In the genomic region with DNA sequence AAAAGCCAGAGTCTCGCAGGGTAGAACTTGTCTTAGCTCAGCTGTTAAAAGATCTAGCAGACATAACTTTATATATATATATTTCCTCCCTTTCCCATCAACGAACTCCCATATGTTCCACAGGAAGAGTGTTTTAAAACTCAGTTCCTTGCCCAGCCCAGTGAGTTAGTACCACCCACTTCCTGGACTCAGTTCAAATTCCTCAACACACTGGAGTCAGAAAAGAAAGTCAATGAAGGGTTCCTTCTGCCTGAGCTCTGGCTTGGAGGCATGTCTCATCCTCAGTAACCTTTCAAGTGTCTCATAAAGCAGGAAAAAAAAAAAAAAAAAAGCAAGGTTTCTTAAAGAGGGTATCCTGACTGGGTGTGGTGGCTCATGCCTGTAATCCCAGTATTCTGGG, we compare ENCODE assay signal across 11 cellular contexts. TPM values are rescaled to one million over a fixed set of nuclear protein-coding genes. Genes with fewer than 3 reads are reported as not detected.
DNase-seq lines count a peak whose midpoint lies in the region; ATAC-seq, FAIRE-seq and TF ChIP-seq lines count a peak whose summit lies in the region.
"Had no signal": no experiment of that assay in that cellular context is flagged by ENCODE, and none has a peak within 500 bp of the region (broad histone marks: within the 10 kb centered on the region; RNA-seq: fewer than 3 reads in every experiment).

No MANE protein-coding gene starts in this region.

- no peaks in the 10 kb centered on the region for H3K27me3 ChIP-seq in stomach

- no peak for ATAC-seq in activated naive CD8-positive, alpha-beta T cell treated with anti-CD3 and anti-CD28 coated beads, Interleukin-2, amount 10 ng/mL, durations not matched to agents 7 days and 5 days (ENCODE audit: low read depth)
- peak; percentile 63 for ATAC-seq in left ventricle myocardium superior

- H3K27ac ChIP-seq in stomach (peak overlapping the region in 3 of 5 donors; percentile 61 to 97 (median 70)), kidney (ENCODE audit: low read depth in 2 of 2, low read length in 2 of 2) (no peak overlapping the region)

- H3K27ac Mint-ChIP-seq in activated CD4-positive, alpha-beta T cell treated with anti-CD3 and anti-CD28 coated beads, Interleukin-2, amount 10 ng/mL, durations not matched to agents 7 days and 5 days: peak overlapping the region; percentile 34
- peak overlapping the region; percentile 75 for H3K27ac Mint-ChIP-seq in activated naive CD8-positive, alpha-beta T cell treated with anti-CD3 and anti-CD28 coated beads, Interleukin-2, amount 10 ng/mL, durations not matched to agents 7 days and 5 days

- H3K4me3 ChIP-seq in stomach (no peak overlapping the region), kidney (ENCODE audit: low read length in 2 of 2) (no peak overlapping the region)

- no peak overlapping the region for H3K4me3 Mint-ChIP-seq in activated CD4-positive, alpha-beta T cell treated with anti-CD3 and anti-CD28 coated beads, Interleukin-2, amount 10 ng/mL, durations not matched to agents 7 days and 5 days
- peak overlapping the region; percentile 56 for H3K4me3 Mint-ChIP-seq in activated naive CD8-positive, alpha-beta T cell treated with anti-CD3 and anti-CD28 coated beads, Interleukin-2, amount 10 ng/mL, durations not matched to agents 7 days and 5 days

- no peak for TF ChIP-seq EP300 in stomach (IDR thresholded peaks at IDR 0.05)

- H3K4me1 Mint-ChIP-seq in activated CD4-positive, alpha-beta T cell treated with anti-CD3 and anti-CD28 coated beads, Interleukin-2, amount 10 ng/mL, durations not matched to agents 7 days and 5 days: peaks cover 77% of the 10 kb centered on the region
- H3K4me1 Mint-ChIP-seq in activated naive CD8-positive, alpha-beta T cell treated with anti-CD3 and anti-CD28 coated beads, Interleukin-2, amount 10 ng/mL, durations not matched to agents 7 days and 5 days: peaks cover 56% of the 10 kb centered on the region

- POLR2A ChIA-PET in activated CD4-positive, alpha-beta T cell treated with anti-CD3 and anti-CD28 coated beads, Interleukin-2, amount 10 ng/mL, durations not matched to agents 7 days and 5 days (lab: Charles Lee): interaction anchor here (0.6 kb wide), 1 partner anchor 565 kb away, joined by 8 read pairs; no protein-coding TSS in a partner anchor
- POLR2A ChIA-PET in activated naive CD8-positive, alpha-beta T cell treated with anti-CD3 and anti-CD28 coated beads, Interleukin-2, amount 10 ng/mL, durations not matched to agents 7 days and 5 days (lab: Charles Lee): interaction anchor here (1.2 to 5.6 kb wide), 2 partner anchors 10 to 18 kb away, joined by 4 to 28 read pairs; no protein-coding TSS in a partner anchor

- TF ChIP-seq CTCF in stomach (IDR thresholded peaks at IDR 0.05) (no peak), kidney (IDR thresholded peaks at IDR 0.05; ENCODE audit: borderline replicate concordance, extremely low read depth, insufficient read depth) (no peak)

- H3K4me1 ChIP-seq in stomach: peaks cover 56 to 61% (median 59%) of the 10 kb centered on the region in 4 donors
- peaks cover 32 to 34% of the 10 kb centered on the region in 2 donors for H3K4me1 ChIP-seq in kidney (ENCODE audit: control insufficient read depth in 1 of 2, insufficient read depth in 1 of 2, low read depth in 1 of 2, low read length in 2 of 2)

- no peak for DNase-seq in activated CD4-positive, alpha-beta T cell treated with anti-CD3 and anti-CD28 coated beads, Interleukin-2, amount 10 ng/mL, durations not matched to agents 7 days and 5 days
- DNase-seq in activated CD4-positive, alpha-beta T cell treated with anti-CD3 and anti-CD28 coated beads, Interleukin-2, amount 50 U/mL, for 1 hour: no peak
- no peak for DNase-seq in activated naive CD8-positive, alpha-beta T cell treated with anti-CD3 and anti-CD28 coated beads, Interleukin-2, amount 10 ng/mL, durations not matched to agents 7 days and 5 days
- DNase-seq in left ventricle myocardium superior (no peak), stomach (no peak), SKM-1 (lab: John Stamatoyannopoulos, UW; ENCODE audit: unreplicated experiment) (no peak), kidney (no peak), COLO668 (lab: John Stamatoyannopoulos, UW; ENCODE audit: unreplicated experiment) (no peak)
- DNase-seq: NCI-H1436 treated with DMSO at 0.1 percent for 48 hours had no signal

- WGBS in stomach, 5 donors: 28 to 39% (median 37%) methylated on average over 2 of the region's 2 CpGs

- no peaks in the 10 kb centered on the region for H3K27me3 Mint-ChIP-seq in activated CD4-positive, alpha-beta T cell treated with anti-CD3 and anti-CD28 coated beads, Interleukin-2, amount 10 ng/mL, durations not matched to agents 7 days and 5 days
- H3K27me3 Mint-ChIP-seq in activated naive CD8-positive, alpha-beta T cell treated with anti-CD3 and anti-CD28 coated beads, Interleukin-2, amount 10 ng/mL, durations not matched to agents 7 days and 5 days: no peaks in the 10 kb centered on the region

- peaks cover 77% of the 10 kb centered on the region for H3K36me3 Mint-ChIP-seq in activated CD4-positive, alpha-beta T cell treated with anti-CD3 and anti-CD28 coated beads, Interleukin-2, amount 10 ng/mL, durations not matched to agents 7 days and 5 days (ENCODE audit: low read depth)
- H3K36me3 Mint-ChIP-seq in activated naive CD8-positive, alpha-beta T cell treated with anti-CD3 and anti-CD28 coated beads, Interleukin-2, amount 10 ng/mL, durations not matched to agents 7 days and 5 days: peaks cover 54% of the 10 kb centered on the region

- no peak for TF ChIP-seq POLR2A in stomach (IDR thresholded peaks at IDR 0.05)

- no peaks in the 10 kb centered on the region for H3K9me3 Mint-ChIP-seq in activated CD4-positive, alpha-beta T cell treated with anti-CD3 and anti-CD28 coated beads, Interleukin-2, amount 10 ng/mL, durations not matched to agents 7 days and 5 days
- no peaks in the 10 kb centered on the region for H3K9me3 Mint-ChIP-seq in activated naive CD8-positive, alpha-beta T cell treated with anti-CD3 and anti-CD28 coated beads, Interleukin-2, amount 10 ng/mL, durations not matched to agents 7 days and 5 days

- peaks cover 46 to 64% (median 48%) of the 10 kb centered on the region in 4 donors for H3K36me3 ChIP-seq in stomach
- H3K36me3 ChIP-seq in kidney (ENCODE audit: control insufficient read depth in 1 of 2, insufficient read depth in 2 of 2, low read length in 2 of 2): peaks cover 21 to 22% of the 10 kb centered on the region in 2 donors

- no peak overlapping the region for H3K9ac ChIP-seq in kidney (ENCODE audit: low read length in 2 of 2)

- H3K9me3 ChIP-seq in stomach (no peaks in the 10 kb centered on the region), kidney (ENCODE audit: control insufficient read depth in 1 of 2, low read length in 2 of 2) (no peaks in the 10 kb centered on the region)

- intact Hi-C loops in left ventricle myocardium superior (cut with micrococcal nuclease): no loop called here
- intact Hi-C loops in stomach (cut with DNase I; ENCODE audit: low total_unique reads): no loop called here
- intact Hi-C loops in kidney (cut with DNase I): no loop called here

- CTCF ChIA-PET in activated CD4-positive, alpha-beta T cell treated with anti-CD3 and anti-CD28 coated beads, Interleukin-2, amount 10 ng/mL, durations not matched to agents 7 days and 5 days (lab: Charles Lee): interaction anchor here (0.7 to 1.1 kb wide), 2 partner anchors 9 to 645 kb away, joined by 3 read pairs; no protein-coding TSS in a partner anchor

- no peak for FAIRE-seq in kidney (lab: Jason Lieb, UNC)

RNA-seq across cellular contexts. Expression of gene TPM3, which starts 15.6 kb away (rescaled TPM):
- 100 to 1,000 TPM; 781 to 902 TPM for total RNA-seq in activated CD4-positive, alpha-beta T cell treated with anti-CD3 and anti-CD28 coated beads, Interleukin-2, amount 10 ng/mL, durations not matched to agents 7 days and 5 days
- total RNA-seq in activated naive CD8-positive, alpha-beta T cell treated with anti-CD3 and anti-CD28 coated beads, Interleukin-2, amount 10 ng/mL, durations not matched to agents 7 days and 5 days: 100 to 1,000 TPM; 654 to 664 TPM
- total RNA-seq in left ventricle myocardium superior (77.1 TPM), stomach (100 to 1,000 TPM in 4 of 5 donors, 10 to 100 TPM in 1; 32.7 to 293 (median 214) TPM), kidney (315 TPM)
- polyA plus RNA-seq in stomach (100 to 1,000 TPM; 101 to 364 (median 159) TPM), kidney (ENCODE audit: insufficient read depth, low read depth, low replicate concordance) (156 TPM)

RNA-seq across cellular contexts. Expression of gene NUP210L, which starts 21.5 kb away (rescaled TPM):
- under 1 TPM; 0.04 to 0.12 TPM for total RNA-seq in activated CD4-positive, alpha-beta T cell treated with anti-CD3 and anti-CD28 coated beads, Interleukin-2, amount 10 ng/mL, durations not matched to agents 7 days and 5 days
- total RNA-seq in activated naive CD8-positive, alpha-beta T cell treated with anti-CD3 and anti-CD28 coated beads, Interleukin-2, amount 10 ng/mL, durations not matched to agents 7 days and 5 days: under 1 TPM; 0.11 to 0.17 TPM
- 0.27 TPM for total RNA-seq in left ventricle myocardium superior
- under 1 TPM in 1 of 5 donors, not detected in 4; 0.18 TPM for total RNA-seq in stomach
- polyA plus RNA-seq in stomach: not detected
- total RNA-seq in kidney: 0.06 TPM
- polyA plus RNA-seq in kidney (ENCODE audit: insufficient read depth, low read depth, low replicate concordance): not detected
- polyA plus RNA-seq: BJ had no signal

RNA-seq across cellular contexts. Expression of gene CFAP141, which starts 29.8 kb away (rescaled TPM):
- under 1 TPM in 1 of 2 experiments, not detected in 1; 0.65 TPM for total RNA-seq in activated CD4-positive, alpha-beta T cell treated with anti-CD3 and anti-CD28 coated beads, Interleukin-2, amount 10 ng/mL, durations not matched to agents 7 days and 5 days
- not detected for total RNA-seq in activated naive CD8-positive, alpha-beta T cell treated with anti-CD3 and anti-CD28 coated beads, Interleukin-2, amount 10 ng/mL, durations not matched to agents 7 days and 5 days
- total RNA-seq in left ventricle myocardium superior: not detected
- not detected for total RNA-seq in stomach
- not detected for polyA plus RNA-seq in stomach
- not detected for total RNA-seq in kidney
- not detected for polyA plus RNA-seq in kidney (ENCODE audit: insufficient read depth, low read depth, low replicate concordance)
- total RNA-seq: urinary bladder had no signal
- polyA plus RNA-seq: BJ, urinary bladder had no signal

RNA-seq across cellular contexts. Expression of gene UBAP2L, which starts 44.4 kb away (rescaled TPM):
- total RNA-seq in activated CD4-positive, alpha-beta T cell treated with anti-CD3 and anti-CD28 coated beads, Interleukin-2, amount 10 ng/mL, durations not matched to agents 7 days and 5 days: 100 to 1,000 TPM; 186 to 211 TPM
- 100 to 1,000 TPM; 192 to 195 TPM for total RNA-seq in activated naive CD8-positive, alpha-beta T cell treated with anti-CD3 and anti-CD28 coated beads, Interleukin-2, amount 10 ng/mL, durations not matched to agents 7 days and 5 days
- total RNA-seq in left ventricle myocardium superior (95.6 TPM), stomach (100 to 1,000 TPM in 2 of 5 donors, 10 to 100 TPM in 3; 25.2 to 109 (median 90.6) TPM), kidney (131 TPM)
- polyA plus RNA-seq in stomach (10 to 100 TPM; 41.1 to 44.8 (median 43.4) TPM), kidney (ENCODE audit: insufficient read depth, low read depth, low replicate concordance) (46.2 TPM)

Comparison
In these comparisons a context has a peak if more than half of its experiments do, and no peak if none do; other contexts are left out.
1. H3K27ac ChIP-seq: peak in stomach (3 of 5); none in kidney (0 of 2).